8 cellular contexts compared by ENCODE assay signal in the genomic region with DNA sequence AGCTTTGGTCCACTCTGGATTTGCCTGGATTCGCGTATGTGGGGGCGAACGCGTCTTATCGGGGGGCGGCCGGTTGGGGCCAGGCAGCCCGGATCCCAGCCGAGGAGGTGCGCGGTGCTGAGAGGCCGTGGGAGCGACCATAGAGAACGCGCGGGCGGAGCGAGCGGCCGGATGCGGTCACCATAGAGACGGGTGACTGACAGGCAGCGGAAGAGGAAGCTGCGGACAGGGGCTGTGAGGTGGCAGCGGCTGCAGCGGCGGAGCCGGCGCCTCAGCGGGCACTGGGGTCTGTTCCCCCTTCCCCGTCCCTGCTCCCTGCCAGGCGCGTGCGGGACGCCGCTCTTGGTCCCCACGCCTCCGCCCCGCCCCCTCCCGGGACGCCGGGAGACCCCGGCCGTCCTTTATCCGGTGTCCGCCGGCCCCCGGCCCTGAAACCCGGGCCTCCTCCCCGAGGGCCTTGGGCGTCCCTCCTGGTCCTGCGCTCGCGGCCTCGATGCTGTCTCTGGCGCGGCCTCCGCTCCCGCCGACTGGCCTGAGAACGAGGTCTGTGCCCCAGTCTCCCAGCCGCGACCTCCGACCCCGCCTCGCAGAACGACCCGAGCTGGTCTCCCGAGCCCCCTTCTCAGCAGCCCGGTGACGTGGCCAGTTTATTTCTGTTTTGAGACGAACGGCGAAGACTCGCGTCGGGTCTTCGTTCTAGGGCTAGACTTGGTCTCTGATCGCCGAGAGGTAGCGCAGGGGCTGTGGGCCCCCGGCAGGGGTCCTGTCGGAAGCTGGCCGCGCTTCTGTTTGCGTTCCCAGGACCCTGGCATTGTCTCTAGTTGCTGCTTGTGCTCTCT. TPM values are rescaled to one million over a fixed set of nuclear protein-coding genes. Genes with fewer than 3 reads are reported as not detected.
DNase-seq lines count a peak whose midpoint lies in the region; FAIRE-seq and TF ChIP-seq lines count a peak whose summit lies in the region.

A gene with protein sequence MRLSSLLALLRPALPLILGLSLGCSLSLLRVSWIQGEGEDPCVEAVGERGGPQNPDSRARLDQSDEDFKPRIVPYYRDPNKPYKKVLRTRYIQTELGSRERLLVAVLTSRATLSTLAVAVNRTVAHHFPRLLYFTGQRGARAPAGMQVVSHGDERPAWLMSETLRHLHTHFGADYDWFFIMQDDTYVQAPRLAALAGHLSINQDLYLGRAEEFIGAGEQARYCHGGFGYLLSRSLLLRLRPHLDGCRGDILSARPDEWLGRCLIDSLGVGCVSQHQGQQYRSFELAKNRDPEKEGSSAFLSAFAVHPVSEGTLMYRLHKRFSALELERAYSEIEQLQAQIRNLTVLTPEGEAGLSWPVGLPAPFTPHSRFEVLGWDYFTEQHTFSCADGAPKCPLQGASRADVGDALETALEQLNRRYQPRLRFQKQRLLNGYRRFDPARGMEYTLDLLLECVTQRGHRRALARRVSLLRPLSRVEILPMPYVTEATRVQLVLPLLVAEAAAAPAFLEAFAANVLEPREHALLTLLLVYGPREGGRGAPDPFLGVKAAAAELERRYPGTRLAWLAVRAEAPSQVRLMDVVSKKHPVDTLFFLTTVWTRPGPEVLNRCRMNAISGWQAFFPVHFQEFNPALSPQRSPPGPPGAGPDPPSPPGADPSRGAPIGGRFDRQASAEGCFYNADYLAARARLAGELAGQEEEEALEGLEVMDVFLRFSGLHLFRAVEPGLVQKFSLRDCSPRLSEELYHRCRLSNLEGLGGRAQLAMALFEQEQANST (plus strand): TSS at position 212 of the 839 bp plus-strand sequence. CDS start 1,529 bp downstream, outside the sequence.

- no peaks in the 10 kb centered on the region for H3K79me1 ChIP-seq in H9 (ENCODE audit: insufficient read depth, low read depth, low read length, poor library complexity, severe bottlenecking)

- H2BK5ac ChIP-seq in H9 (ENCODE audit: insufficient read length, low read length), result no peak within 1 kb of the TSS

- peak within 1 kb of the TSS; percentile 97 to 99 for H3K4me3 Mint-ChIP-seq in H9
- peak within 1 kb of the TSS; percentile 100 for H3K4me3 Mint-ChIP-seq in activated naive CD4-positive, alpha-beta T cell treated with anti-CD3 and anti-CD28 coated beads for 36 hours

- H4K91ac ChIP-seq in H9 (ENCODE audit: insufficient read length, low read depth, low read length), result no peak within 1 kb of the TSS

- H2AK5ac ChIP-seq in H9 (ENCODE audit: insufficient read length, low read length), result no peak within 1 kb of the TSS

- intact Hi-C loops in activated naive CD4-positive, alpha-beta T cell treated with anti-CD3 and anti-CD28 coated beads for 36 hours (cut with micrococcal nuclease), result loop anchor here (1.0 kb wide), 3 partner anchors 11 to 174 kb away; no protein-coding TSS in a partner anchor

- H4K20me1 ChIP-seq in H9 (ENCODE audit: control insufficient read depth, insufficient read depth, insufficient read length) (no peaks in the 10 kb centered on the region), MM.1S (ENCODE audit: insufficient read depth, low read length) (no peaks in the 10 kb centered on the region)

- no peaks in the 10 kb centered on the region for H3K9me3 ChIP-seq in H9 (ENCODE audit: control insufficient read depth, low read depth, low read length)
- H3K9me3 ChIP-seq in MM.1S (replicated peaks; ENCODE audit: insufficient read depth, low read length), result no peaks in the 10 kb centered on the region

- H2BK120ac ChIP-seq in H9 (ENCODE audit: low read depth, low read length, poor library complexity, severe bottlenecking), result no peak within 1 kb of the TSS

- H3K36me3 ChIP-seq in MM.1S (replicated peaks; ENCODE audit: insufficient read depth, low read length), result peaks cover 8% of the 10 kb centered on the region; the same call in 1 of the 2 replicates

- no peak within 1 kb of the TSS for H3K23ac ChIP-seq in H9 (ENCODE audit: insufficient read length, low read depth, low read length)

- DNase-seq in GM04503 (ENCODE audit: low read depth) (peak; percentile 50), H9 (peak; percentile 88), MM.1S (peak; percentile 95), SK-N-DZ (ENCODE audit: low spot score) (peak; percentile 81), frontal cortex (ENCODE audit: low spot score in 2 of 2) (peak; percentile 95 to 97), non-pigmented ciliary epithelial cell (ENCODE audit: low read depth) (peak; percentile 26), superior temporal gyrus (ENCODE audit: extremely low spot score) (peak; percentile 91)
- peak; percentile 94 for DNase-seq in activated naive CD4-positive, alpha-beta T cell treated with anti-CD3 and anti-CD28 coated beads for 36 hours

- TF ChIP-seq CTCF in H9 (conservative IDR thresholded peaks at IDR 0.05) (no peak), MM.1S (IDR thresholded peaks at IDR 0.05; ENCODE audit: low read length) (no peak)

- no peaks in the 10 kb centered on the region for H3K9me3 Mint-ChIP-seq in H9
- no peaks in the 10 kb centered on the region for H3K9me3 Mint-ChIP-seq in activated naive CD4-positive, alpha-beta T cell treated with anti-CD3 and anti-CD28 coated beads for 36 hours

- H3T11ph ChIP-seq in H9 (ENCODE audit: low read length), result no peak within 1 kb of the TSS

- H2AFZ ChIP-seq in H9 (ENCODE audit: low read length), result no peak within 1 kb of the TSS
- peak within 1 kb of the TSS; percentile 98 for H2AFZ ChIP-seq in MM.1S (ENCODE audit: low read length)

- H3K4me1 Mint-ChIP-seq in H9, result peaks cover 26 to 27% of the 10 kb centered on the region in 2 experiments
- H3K4me1 Mint-ChIP-seq in activated naive CD4-positive, alpha-beta T cell treated with anti-CD3 and anti-CD28 coated beads for 36 hours (ENCODE audit: low read depth), result peaks cover 35% of the 10 kb centered on the region

- no peaks in the 10 kb centered on the region; the same call in 1 of the 2 replicates for H3K27me3 Mint-ChIP-seq in H9 (ENCODE audit: low read depth)
- no peaks in the 10 kb centered on the region for H3K27me3 Mint-ChIP-seq in activated naive CD4-positive, alpha-beta T cell treated with anti-CD3 and anti-CD28 coated beads for 36 hours (ENCODE audit: low read depth)

- peaks cover 9% of the 10 kb centered on the region for H3K23me2 ChIP-seq in H9 (ENCODE audit: insufficient read length, low read depth, low read length, poor library complexity, severe bottlenecking)

- no peak within 1 kb of the TSS for H3K4ac ChIP-seq in H9 (ENCODE audit: low read depth, low read length)

- H3K4me2 ChIP-seq in H9 (ENCODE audit: insufficient read depth, insufficient read length, low read length), result peak within 1 kb of the TSS; percentile 93
- peak within 1 kb of the TSS; percentile 81 for H3K4me2 ChIP-seq in MM.1S (ENCODE audit: low read depth, low read length)

- H2BK12ac ChIP-seq in H9 (ENCODE audit: insufficient read length, low read depth, low read length), result no peak within 1 kb of the TSS

- H2BK20ac ChIP-seq in H9 (ENCODE audit: low read depth, low read length, poor library complexity, severe bottlenecking), result no peak within 1 kb of the TSS

- peak within 1 kb of the TSS; percentile 36 for H4K5ac ChIP-seq in H9 (ENCODE audit: insufficient read length, low read depth, low read length)

- no peak for FAIRE-seq in frontal cortex (lab: Jason Lieb, UNC)

- H3K79me2 ChIP-seq in H9 (ENCODE audit: insufficient read depth, low read length) (peaks cover 6% of the 10 kb centered on the region; the same call in 1 of the 2 replicates), MM.1S (ENCODE audit: low read length) (peaks cover 39% of the 10 kb centered on the region)

- CTCF ChIA-PET in activated naive CD4-positive, alpha-beta T cell treated with anti-CD3 and anti-CD28 coated beads for 36 hours (lab: Charles Lee), result interaction anchor here (5.7 kb wide), 1 partner anchor 12 kb away, joined by 45 read pairs; no protein-coding TSS in a partner anchor

- no CpG with 5 or more reads among the region's 87 CpGs for WGBS in H9 (ENCODE audit: extremely low coverage, insufficient read length, low lambda C conversion rate)

- peak within 1 kb of the TSS; percentile 94 for H3K4me3 ChIP-seq in MM.1S (ENCODE audit: low read length)

- H4K8ac ChIP-seq in H9 (replicated peaks; ENCODE audit: insufficient read length, low read depth, low read length), result no peak within 1 kb of the TSS

- H3K27ac ChIP-seq in H9 (ENCODE audit: insufficient read length, low read depth, low read length), result no peak within 1 kb of the TSS
- peak within 1 kb of the TSS; percentile 40; the same call in 1 of the 2 replicates for H3K27ac ChIP-seq in MM.1S (ENCODE audit: low read length)

- H3F3A ChIP-seq in MM.1S (ENCODE audit: insufficient read depth, low read length), result no peaks in the 10 kb centered on the region

- no peak within 1 kb of the TSS for H3K18ac ChIP-seq in H9 (ENCODE audit: insufficient read length, low read depth, low read length)

- peak within 1 kb of the TSS; percentile 49; the same call in 1 of the 2 replicates for H3K14ac ChIP-seq in H9 (ENCODE audit: insufficient read depth, low read length)

- no peaks in the 10 kb centered on the region for H3K9me2 ChIP-seq in MM.1S (replicated peaks; ENCODE audit: insufficient read depth, low read length)

- H3K27me3 ChIP-seq in H9 (ENCODE audit: insufficient read depth, low read length) (no peaks in the 10 kb centered on the region), MM.1S (replicated peaks; ENCODE audit: insufficient read depth, low read length) (no peaks in the 10 kb centered on the region)

- H3K4me1 ChIP-seq in H9 (ENCODE audit: insufficient read depth, low read length), result no peaks in the 10 kb centered on the region; the same call in 1 of the 2 replicates
- H3K4me1 ChIP-seq in MM.1S (ENCODE audit: low read length), result peaks cover 21% of the 10 kb centered on the region

- peaks cover 2 to 21% (median 17%) of the 10 kb centered on the region in 3 experiments; a peak in 6 of 7 replicates for H3K36me3 Mint-ChIP-seq in H9 (ENCODE audit: insufficient read depth in 1 of 3, low read depth in 3 of 3)
- H3K36me3 Mint-ChIP-seq in activated naive CD4-positive, alpha-beta T cell treated with anti-CD3 and anti-CD28 coated beads for 36 hours (ENCODE audit: low read depth), result peaks cover 17% of the 10 kb centered on the region

- H2BK15ac ChIP-seq in H9 (ENCODE audit: low read depth, low read length), result no peak within 1 kb of the TSS

- H3K56ac ChIP-seq in H9 (ENCODE audit: insufficient read length, low read depth, low read length), result no peak within 1 kb of the TSS

- H3K9ac ChIP-seq in H9 (ENCODE audit: extremely low read depth, insufficient read length, low read length) (peak within 1 kb of the TSS; percentile 52), MM.1S (ENCODE audit: low read length) (peak within 1 kb of the TSS; percentile 87)

- peak within 1 kb of the TSS; percentile 90 to 98 (median 98) for H3K27ac Mint-ChIP-seq in H9
- peak within 1 kb of the TSS; percentile 99 for H3K27ac Mint-ChIP-seq in activated naive CD4-positive, alpha-beta T cell treated with anti-CD3 and anti-CD28 coated beads for 36 hours

RNA-seq across cellular contexts. Expression of the gene that starts here (rescaled TPM):
- total RNA-seq in H9 (2021), result 25.7 and 28.1 TPM in 2 replicates
- 13.0 and 13.8 TPM in 2 replicates for polyA plus RNA-seq in SK-N-DZ (2014; cell fraction: cytosol; rRNA removed)
- polyA plus RNA-seq in SK-N-DZ (2014; cell fraction: nucleus; rRNA removed), result 31.6 and 43.8 TPM in 2 replicates
- 10 to 100 TPM; 21.0 TPM for total RNA-seq in activated naive CD4-positive, alpha-beta T cell treated with anti-CD3 and anti-CD28 coated beads for 36 hours
- 18.3 TPM for total RNA-seq in frontal cortex

Comparison
In these comparisons a context has a peak if more than half of its experiments do, and no peak if none do; other contexts are left out.
1. DNase-seq: peak in every context shown above with its lines; median percentile 96 in frontal cortex; 95 in MM.1S; 94 in activated naive CD4-positive, alpha-beta T cell treated with anti-CD3 and anti-CD28 coated beads for 36 hours; 91 in superior temporal gyrus; 88 in H9; 81 in SK-N-DZ; 50 in GM04503; 26 in non-pigmented ciliary epithelial cell.